ENCODE assay signal across 1 cellular context in genomic region chr4:48127882-48128394, GRCh38.
TF ChIP-seq lines count a peak whose summit lies in the region.

No MANE protein-coding gene starts in this region.

TF ChIP-seq in K562, 482 proteins besides CTCF, POLR2A, EP300 and RAD21 (continued from another document and continues in another):
- no peak for TF ChIP-seq JUN (IDR thresholded peaks at IDR 0.05; ENCODE audit: borderline replicate concordance, low read depth, low read length)
- peak; percentile 72; the same call in 1 of the 2 replicates for TF ChIP-seq JUN (CRISPR knock-in tag; IDR thresholded peaks at IDR 0.05; ENCODE audit: borderline replicate concordance)
- TF ChIP-seq ZNF384 (IDR thresholded peaks at IDR 0.05; ENCODE audit: low read depth, low read length) = 0 out of 2 replicates have a peak, but pooled peaks have one; percentile 29
- peak; percentile 23; the same call in 1 of the 2 replicates for TF ChIP-seq MECOM (CRISPR knock-in tag; IDR thresholded peaks at IDR 0.05)
- TF ChIP-seq LCOR (CRISPR knock-in tag; IDR thresholded peaks at IDR 0.05) = peak; percentile 37; the same call in 1 of the 2 replicates
- no peak for TF ChIP-seq CSDE1 (IDR thresholded peaks at IDR 0.05)
- peak; percentile 22; the same call in 1 of the 2 replicates for TF ChIP-seq ZNF263 (CRISPR knock-in tag; IDR thresholded peaks at IDR 0.05; ENCODE audit: borderline replicate concordance)
- peak; percentile 52; the same call in 1 of the 2 replicates for TF ChIP-seq ATF3 (IDR thresholded peaks at IDR 0.05)
- TF ChIP-seq ATF3 (CRISPR knock-in tag; conservative IDR thresholded peaks at IDR 0.05) = no peak
- peak; percentile 67 for TF ChIP-seq ARID2 (IDR thresholded peaks at IDR 0.05)
- peak; percentile 61 for TF ChIP-seq KLF16 (IDR thresholded peaks at IDR 0.05)
- TF ChIP-seq L3MBTL2 (IDR thresholded peaks at IDR 0.05) = peak; percentile 93
- TF ChIP-seq CC2D1A (IDR thresholded peaks at IDR 0.05) = peak; percentile 80
- TF ChIP-seq FUS (optimal IDR thresholded peaks at IDR 0.05; ENCODE audit: low read depth, low read length) = no peak
- TF ChIP-seq HSF4 (CRISPR knock-in tag; IDR thresholded peaks at IDR 0.05; ENCODE audit: borderline replicate concordance) = no peak
- peak; percentile 83 to 96 for TF ChIP-seq E2F6 (IDR thresholded peaks at IDR 0.05; ENCODE audit: borderline replicate concordance in 1 of 2, extremely low read depth in 1 of 2, insufficient read depth in 1 of 2, insufficient read length in 1 of 2, low read depth in 1 of 2, low read length in 1 of 2, poor library complexity in 1 of 2, severe bottlenecking in 1 of 2)
- TF ChIP-seq ZBTB33 (CRISPR knock-in tag; IDR thresholded peaks at IDR 0.05) = 0 out of 2 replicates have a peak, but pooled peaks have one; percentile 18
- TF ChIP-seq ETV5 (CRISPR knock-in tag; IDR thresholded peaks at IDR 0.05; ENCODE audit: low read depth) = 0 out of 2 replicates have a peak, but pooled peaks have one; percentile 24
- peak; percentile 91 for TF ChIP-seq ESRRA (IDR thresholded peaks at IDR 0.05; ENCODE audit: borderline replicate concordance, low read depth)
- peak; percentile 58 to 70; a peak in 3 of 4 replicates for TF ChIP-seq KDM1A (IDR thresholded peaks at IDR 0.05)
- no peak for TF ChIP-seq NR2C1 (IDR thresholded peaks at IDR 0.05)
- peak; percentile 43; the same call in 1 of the 2 replicates for TF ChIP-seq NR2C1 (tag; IDR thresholded peaks at IDR 0.05)
- TF ChIP-seq CBX3 (IDR thresholded peaks at IDR 0.05; ENCODE audit: borderline replicate concordance in 1 of 2, low read length in 2 of 2) = peak in 1 of 2 experiments; percentile 40; a peak in 1 of 3 replicates
- 0 out of 4 replicates have a peak, but pooled peaks of 1 of the 2 experiments have one; percentile 14 for TF ChIP-seq MAZ (CRISPR knock-in tag; conservative IDR thresholded peaks at IDR 0.05 in 1 of 2, IDR thresholded peaks at IDR 0.05 in 1 of 2)
- TF ChIP-seq ESRRB (CRISPR knock-in tag; IDR thresholded peaks at IDR 0.05; ENCODE audit: borderline replicate concordance) = no peak
- TF ChIP-seq MAFG (tag; conservative IDR thresholded peaks at IDR 0.05) = no peak
- TF ChIP-seq FOXA3 (CRISPR knock-in tag; conservative IDR thresholded peaks at IDR 0.05 in 1 of 2, IDR thresholded peaks at IDR 0.05 in 1 of 2) = peak; percentile 35 to 65; a peak in 1 of 4 replicates
- no peak for TF ChIP-seq SREBF2 (CRISPR knock-in tag; IDR thresholded peaks at IDR 0.05)
- TF ChIP-seq ZNF449 (CRISPR knock-in tag; IDR thresholded peaks at IDR 0.05) = no peak
- TF ChIP-seq TFAP4 (CRISPR knock-in tag; IDR thresholded peaks at IDR 0.05; ENCODE audit: borderline replicate concordance) = peak; percentile 92
- peak; percentile 23; the same call in 1 of the 2 replicates for TF ChIP-seq PKNOX1 (IDR thresholded peaks at IDR 0.05)
- TF ChIP-seq ATF6 (CRISPR knock-in tag; IDR thresholded peaks at IDR 0.05) = 0 out of 2 replicates have a peak, but pooled peaks have one; percentile 41
- 0 out of 2 replicates have a peak, but pooled peaks have one; percentile 18 for TF ChIP-seq SMAD4 (CRISPR knock-in tag; conservative IDR thresholded peaks at IDR 0.05)
- peak; percentile 57; the same call in 1 of the 2 replicates for TF ChIP-seq STAG1 (CRISPR knock-in tag; IDR thresholded peaks at IDR 0.05; ENCODE audit: borderline replicate concordance)
- TF ChIP-seq NRF1 (conservative IDR thresholded peaks at IDR 0.05 in 1 of 2, IDR thresholded peaks at IDR 0.05 in 1 of 2) = peak; percentile 54 to 59; a peak in 3 of 4 replicates
- TF ChIP-seq SOX6 (IDR thresholded peaks at IDR 0.05) = peak; percentile 49; the same call in 1 of the 2 replicates
- peak; percentile 54; the same call in 1 of the 2 replicates for TF ChIP-seq ZNF511 (CRISPR knock-in tag; IDR thresholded peaks at IDR 0.05)
- TF ChIP-seq ATF7 (IDR thresholded peaks at IDR 0.05) = peak; percentile 55
- TF ChIP-seq ZNF586 (CRISPR knock-in tag; conservative IDR thresholded peaks at IDR 0.05) = no peak
- peak; percentile 65 for TF ChIP-seq ZNF592 (IDR thresholded peaks at IDR 0.05)
- peak; percentile 68; the same call in 1 of the 2 replicates for TF ChIP-seq CTBP1 (IDR thresholded peaks at IDR 0.05; ENCODE audit: borderline replicate concordance)
- no peak for TF ChIP-seq NR2C2 (CRISPR knock-in tag; IDR thresholded peaks at IDR 0.05)
- TF ChIP-seq NR2C2 (tag; IDR thresholded peaks at IDR 0.05) = peak; percentile 38; the same call in 1 of the 2 replicates
- 0 out of 2 replicates have a peak, but pooled peaks have one; percentile 24 for TF ChIP-seq HDGF (IDR thresholded peaks at IDR 0.05)
- no peak for TF ChIP-seq ZNF165 (CRISPR knock-in tag; IDR thresholded peaks at IDR 0.05; ENCODE audit: borderline replicate concordance)
- peak; percentile 77; the same call in 1 of the 2 replicates for TF ChIP-seq ZNF764 (CRISPR knock-in tag; IDR thresholded peaks at IDR 0.05; ENCODE audit: low read depth)
- TF ChIP-seq AFF4 (CRISPR knock-in tag; IDR thresholded peaks at IDR 0.05) = no peak
